ENCODE assay signal across 1 cellular context in the genomic region with DNA sequence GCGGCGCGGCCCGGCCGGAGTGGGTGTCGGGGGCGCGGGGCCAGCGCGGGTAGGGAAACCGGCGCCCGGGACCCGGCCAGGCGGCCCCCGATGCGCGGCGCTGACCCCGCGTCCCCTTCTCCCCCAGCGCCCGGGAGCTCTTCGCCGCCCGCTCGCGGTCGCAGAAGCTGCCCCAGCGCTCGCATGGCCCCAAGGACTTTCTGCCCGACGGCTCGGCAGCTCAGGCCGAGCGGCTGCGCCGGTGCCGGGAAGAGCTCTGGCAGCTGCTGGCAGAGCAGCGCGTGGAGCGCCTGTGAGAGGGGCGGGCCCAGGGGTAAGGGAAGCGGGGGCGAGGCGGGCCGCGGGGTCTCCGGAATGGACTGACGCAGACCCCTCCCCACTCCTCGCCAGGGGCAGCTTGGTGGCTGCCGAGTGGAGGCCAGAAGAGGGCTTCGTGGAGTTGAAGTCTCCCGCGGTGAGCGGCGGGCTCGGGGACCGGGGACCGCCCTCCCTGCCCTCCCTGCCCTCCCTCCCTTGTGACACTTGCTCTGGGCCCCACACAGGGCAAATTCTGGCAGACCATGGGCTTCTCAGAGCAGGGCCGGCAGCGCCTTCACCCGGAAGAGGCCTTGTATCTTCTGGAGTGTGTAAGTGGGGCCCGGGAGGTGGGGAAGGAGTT.
TF ChIP-seq lines count a peak whose summit lies in the region.

No MANE protein-coding gene starts in this region.

TF ChIP-seq in GM23338, 12 proteins besides CTCF, POLR2A, EP300 and RAD21 (continued from another document):
- TF ChIP-seq, protein P1, sequence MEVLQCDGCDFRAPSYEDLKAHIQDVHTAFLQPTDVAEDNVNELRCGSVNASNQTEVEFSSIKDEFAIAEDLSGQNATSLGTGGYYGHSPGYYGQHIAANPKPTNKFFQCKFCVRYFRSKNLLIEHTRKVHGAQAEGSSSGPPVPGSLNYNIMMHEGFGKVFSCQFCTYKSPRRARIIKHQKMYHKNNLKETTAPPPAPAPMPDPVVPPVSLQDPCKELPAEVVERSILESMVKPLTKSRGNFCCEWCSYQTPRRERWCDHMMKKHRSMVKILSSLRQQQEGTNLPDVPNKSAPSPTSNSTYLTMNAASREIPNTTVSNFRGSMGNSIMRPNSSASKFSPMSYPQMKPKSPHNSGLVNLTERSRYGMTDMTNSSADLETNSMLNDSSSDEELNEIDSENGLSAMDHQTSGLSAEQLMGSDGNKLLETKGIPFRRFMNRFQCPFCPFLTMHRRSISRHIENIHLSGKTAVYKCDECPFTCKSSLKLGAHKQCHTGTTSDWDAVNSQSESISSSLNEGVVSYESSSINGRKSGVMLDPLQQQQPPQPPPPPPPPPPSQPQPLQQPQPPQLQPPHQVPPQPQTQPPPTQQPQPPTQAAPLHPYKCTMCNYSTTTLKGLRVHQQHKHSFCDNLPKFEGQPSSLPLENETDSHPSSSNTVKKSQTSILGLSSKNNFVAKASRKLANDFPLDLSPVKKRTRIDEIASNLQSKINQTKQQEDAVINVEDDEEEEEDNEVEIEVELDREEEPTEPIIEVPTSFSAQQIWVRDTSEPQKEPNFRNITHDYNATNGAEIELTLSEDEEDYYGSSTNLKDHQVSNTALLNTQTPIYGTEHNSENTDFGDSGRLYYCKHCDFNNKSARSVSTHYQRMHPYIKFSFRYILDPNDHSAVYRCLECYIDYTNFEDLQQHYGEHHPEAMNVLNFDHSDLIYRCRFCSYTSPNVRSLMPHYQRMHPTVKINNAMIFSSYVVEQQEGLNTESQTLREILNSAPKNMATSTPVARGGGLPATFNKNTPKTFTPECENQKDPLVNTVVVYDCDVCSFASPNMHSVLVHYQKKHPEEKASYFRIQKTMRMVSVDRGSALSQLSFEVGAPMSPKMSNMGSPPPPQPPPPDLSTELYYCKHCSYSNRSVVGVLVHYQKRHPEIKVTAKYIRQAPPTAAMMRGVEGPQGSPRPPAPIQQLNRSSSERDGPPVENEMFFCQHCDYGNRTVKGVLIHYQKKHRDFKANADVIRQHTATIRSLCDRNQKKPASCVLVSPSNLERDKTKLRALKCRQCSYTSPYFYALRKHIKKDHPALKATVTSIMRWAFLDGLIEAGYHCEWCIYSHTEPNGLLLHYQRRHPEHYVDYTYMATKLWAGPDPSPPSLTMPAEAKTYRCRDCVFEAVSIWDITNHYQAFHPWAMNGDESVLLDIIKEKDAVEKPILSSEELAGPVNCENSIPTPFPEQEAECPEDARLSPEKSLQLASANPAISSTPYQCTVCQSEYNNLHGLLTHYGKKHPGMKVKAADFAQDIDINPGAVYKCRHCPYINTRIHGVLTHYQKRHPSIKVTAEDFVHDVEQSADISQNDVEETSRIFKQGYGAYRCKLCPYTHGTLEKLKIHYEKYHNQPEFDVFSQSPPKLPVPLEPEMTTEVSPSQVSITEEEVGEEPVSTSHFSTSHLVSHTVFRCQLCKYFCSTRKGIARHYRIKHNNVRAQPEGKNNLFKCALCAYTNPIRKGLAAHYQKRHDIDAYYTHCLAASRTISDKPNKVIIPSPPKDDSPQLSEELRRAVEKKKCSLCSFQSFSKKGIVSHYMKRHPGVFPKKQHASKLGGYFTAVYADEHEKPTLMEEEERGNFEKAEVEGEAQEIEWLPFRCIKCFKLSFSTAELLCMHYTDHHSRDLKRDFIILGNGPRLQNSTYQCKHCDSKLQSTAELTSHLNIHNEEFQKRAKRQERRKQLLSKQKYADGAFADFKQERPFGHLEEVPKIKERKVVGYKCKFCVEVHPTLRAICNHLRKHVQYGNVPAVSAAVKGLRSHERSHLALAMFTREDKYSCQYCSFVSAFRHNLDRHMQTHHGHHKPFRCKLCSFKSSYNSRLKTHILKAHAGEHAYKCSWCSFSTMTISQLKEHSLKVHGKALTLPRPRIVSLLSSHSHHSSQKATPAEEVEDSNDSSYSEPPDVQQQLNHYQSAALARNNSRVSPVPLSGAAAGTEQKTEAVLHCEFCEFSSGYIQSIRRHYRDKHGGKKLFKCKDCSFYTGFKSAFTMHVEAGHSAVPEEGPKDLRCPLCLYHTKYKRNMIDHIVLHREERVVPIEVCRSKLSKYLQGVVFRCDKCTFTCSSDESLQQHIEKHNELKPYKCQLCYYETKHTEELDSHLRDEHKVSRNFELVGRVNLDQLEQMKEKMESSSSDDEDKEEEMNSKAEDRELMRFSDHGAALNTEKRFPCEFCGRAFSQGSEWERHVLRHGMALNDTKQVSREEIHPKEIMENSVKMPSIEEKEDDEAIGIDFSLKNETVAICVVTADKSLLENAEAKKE (CRISPR knock-in tag; IDR thresholded peaks at IDR 0.05) = no peak
- TF ChIP-seq CREB1 (CRISPR knock-in tag; IDR thresholded peaks at IDR 0.05; ENCODE audit: low read depth) (no peak), NANOG (IDR thresholded peaks at IDR 0.05; ENCODE audit: borderline replicate concordance) (no peak), STAT1 (IDR thresholded peaks at IDR 0.05; ENCODE audit: unreplicated experiment) (no peak)
- TF ChIP-seq, protein P2, sequence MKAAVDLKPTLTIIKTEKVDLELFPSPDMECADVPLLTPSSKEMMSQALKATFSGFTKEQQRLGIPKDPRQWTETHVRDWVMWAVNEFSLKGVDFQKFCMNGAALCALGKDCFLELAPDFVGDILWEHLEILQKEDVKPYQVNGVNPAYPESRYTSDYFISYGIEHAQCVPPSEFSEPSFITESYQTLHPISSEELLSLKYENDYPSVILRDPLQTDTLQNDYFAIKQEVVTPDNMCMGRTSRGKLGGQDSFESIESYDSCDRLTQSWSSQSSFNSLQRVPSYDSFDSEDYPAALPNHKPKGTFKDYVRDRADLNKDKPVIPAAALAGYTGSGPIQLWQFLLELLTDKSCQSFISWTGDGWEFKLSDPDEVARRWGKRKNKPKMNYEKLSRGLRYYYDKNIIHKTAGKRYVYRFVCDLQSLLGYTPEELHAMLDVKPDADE (IDR thresholded peaks at IDR 0.05) = no peak
- TF ChIP-seq, protein P3, sequence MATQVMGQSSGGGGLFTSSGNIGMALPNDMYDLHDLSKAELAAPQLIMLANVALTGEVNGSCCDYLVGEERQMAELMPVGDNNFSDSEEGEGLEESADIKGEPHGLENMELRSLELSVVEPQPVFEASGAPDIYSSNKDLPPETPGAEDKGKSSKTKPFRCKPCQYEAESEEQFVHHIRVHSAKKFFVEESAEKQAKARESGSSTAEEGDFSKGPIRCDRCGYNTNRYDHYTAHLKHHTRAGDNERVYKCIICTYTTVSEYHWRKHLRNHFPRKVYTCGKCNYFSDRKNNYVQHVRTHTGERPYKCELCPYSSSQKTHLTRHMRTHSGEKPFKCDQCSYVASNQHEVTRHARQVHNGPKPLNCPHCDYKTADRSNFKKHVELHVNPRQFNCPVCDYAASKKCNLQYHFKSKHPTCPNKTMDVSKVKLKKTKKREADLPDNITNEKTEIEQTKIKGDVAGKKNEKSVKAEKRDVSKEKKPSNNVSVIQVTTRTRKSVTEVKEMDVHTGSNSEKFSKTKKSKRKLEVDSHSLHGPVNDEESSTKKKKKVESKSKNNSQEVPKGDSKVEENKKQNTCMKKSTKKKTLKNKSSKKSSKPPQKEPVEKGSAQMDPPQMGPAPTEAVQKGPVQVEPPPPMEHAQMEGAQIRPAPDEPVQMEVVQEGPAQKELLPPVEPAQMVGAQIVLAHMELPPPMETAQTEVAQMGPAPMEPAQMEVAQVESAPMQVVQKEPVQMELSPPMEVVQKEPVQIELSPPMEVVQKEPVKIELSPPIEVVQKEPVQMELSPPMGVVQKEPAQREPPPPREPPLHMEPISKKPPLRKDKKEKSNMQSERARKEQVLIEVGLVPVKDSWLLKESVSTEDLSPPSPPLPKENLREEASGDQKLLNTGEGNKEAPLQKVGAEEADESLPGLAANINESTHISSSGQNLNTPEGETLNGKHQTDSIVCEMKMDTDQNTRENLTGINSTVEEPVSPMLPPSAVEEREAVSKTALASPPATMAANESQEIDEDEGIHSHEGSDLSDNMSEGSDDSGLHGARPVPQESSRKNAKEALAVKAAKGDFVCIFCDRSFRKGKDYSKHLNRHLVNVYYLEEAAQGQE (IDR thresholded peaks at IDR 0.05; ENCODE audit: unreplicated experiment) = no peak
